Comparison of ENCODE assay signal across 8 cellular contexts in the genomic region with DNA sequence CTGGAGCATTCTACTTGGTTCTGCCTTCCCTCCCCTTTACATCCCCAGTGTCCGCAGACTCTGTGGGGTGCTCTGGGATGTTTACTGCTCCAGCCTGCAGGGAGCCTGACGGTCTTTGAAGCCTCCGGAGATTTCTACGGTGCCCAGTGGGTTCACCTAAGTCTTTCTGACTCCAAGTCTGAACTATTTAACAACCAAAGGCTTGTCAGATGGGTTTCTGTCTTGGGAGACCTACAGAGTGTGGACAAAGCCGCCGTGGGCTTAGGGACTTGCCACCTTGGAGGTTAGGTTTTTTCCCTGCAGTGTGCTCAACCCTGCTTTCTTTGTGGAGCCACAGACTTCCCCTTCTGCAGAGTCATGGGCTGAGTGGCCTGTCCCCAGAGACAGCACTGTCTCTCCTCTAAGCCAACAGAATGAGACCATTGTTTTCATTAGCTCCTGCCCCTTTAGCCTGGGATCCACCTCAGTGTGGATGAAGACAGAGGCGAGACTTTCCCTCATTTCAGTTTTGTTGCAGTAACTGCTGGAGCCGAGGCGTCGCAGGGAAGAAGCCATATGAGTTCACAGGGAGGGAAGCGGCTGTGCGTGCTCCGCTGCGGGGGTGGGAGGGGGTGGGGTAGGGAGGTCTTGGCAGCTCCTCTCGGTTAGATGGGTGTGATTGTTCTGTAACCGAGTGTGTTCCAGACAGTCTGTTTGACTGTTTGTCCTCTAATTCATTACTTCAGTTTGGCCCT.
DNase-seq lines count a peak whose midpoint lies in the region; ATAC-seq and TF ChIP-seq lines count a peak whose summit lies in the region.

No MANE protein-coding gene starts in this region.

- BruUV-seq in PC-9 (replicated peaks; lab: Mats Ljungman, UMichigan) = no TSS peak

- H3F3A ChIP-seq in PC-9 (ENCODE audit: insufficient read depth, low read depth) = peaks cover 26% of the 10 kb centered on the region; the same call in 1 of the 2 replicates

- peak; percentile 63 for ATAC-seq in GM21825 (IDR thresholded peaks at IDR 0.05; ENCODE audit: unreplicated experiment)

- H3K9me3 ChIP-seq in PC-9 (ENCODE audit: insufficient read depth, low read depth) = no peaks in the 10 kb centered on the region

- CTCF ChIA-PET in PC-9 (lab: Charles Lee) = no interaction called here

- in situ Hi-C loops in GM13976 (cut with MboI; ENCODE audit: low sequenced_read_pairs, unreplicated experiment) = no loop called here

- POLR2A ChIA-PET in PC-9 (lab: Charles Lee; ENCODE audit: unreplicated experiment) = interaction anchor here (0.6 kb wide), 1 partner anchor 25 kb away, joined by 4 read pairs; no protein-coding TSS in a partner anchor

- no peaks in the 10 kb centered on the region for H3K27me3 ChIP-seq in PC-9 (ENCODE audit: insufficient read depth, low read depth)

- H3K4me2 ChIP-seq in PC-9 = no peak overlapping the region

- intact Hi-C loops in PC-9 (cut with micrococcal nuclease; ENCODE audit: unreplicated experiment) = no loop called here

- H3K9me2 ChIP-seq in PC-9 (ENCODE audit: insufficient read depth) = no peaks in the 10 kb centered on the region

- no peak for TF ChIP-seq CTCF in GM13976 (IDR thresholded peaks at IDR 0.05; ENCODE audit: borderline replicate concordance, control extremely low read depth, extremely low read depth, insufficient read depth, missing control alignments)
- no peak for TF ChIP-seq CTCF in PC-9 (conservative IDR thresholded peaks at IDR 0.05)

- H2AFZ ChIP-seq in PC-9 = no peak overlapping the region

- H4K20me1 ChIP-seq in PC-9 (ENCODE audit: insufficient read depth) = no peaks in the 10 kb centered on the region

- H3K4me3 ChIP-seq in PC-9 = no peak overlapping the region

- DNase-seq in GM13976 (ENCODE audit: low spot score) (peak; percentile 76), MV-4-11 (lab: John Stamatoyannopoulos, UW) (peak; percentile 42), hepatic stellate cell (ENCODE audit: low spot score) (peak; percentile 60), dermis blood vessel endothelial cell (no peak), PC-9 (no peak), NCI-H2029 treated with DMSO at 0.1 percent for 48 hours (lab: John Stamatoyannopoulos, UW) (no peak)
- no peak for DNase-seq in activated CD8-positive, alpha-beta memory T cell treated with anti-CD3 and anti-CD28 coated beads, Interleukin-2, amount 50 U/mL, for 48 hours

- H3K36me3 ChIP-seq in PC-9 (ENCODE audit: low read depth) = no peaks in the 10 kb centered on the region

- no peaks in the 10 kb centered on the region for H3K79me2 ChIP-seq in PC-9 (ENCODE audit: low read depth)

- H3K27ac ChIP-seq in PC-9 = no peak overlapping the region

- H3K4me1 ChIP-seq in PC-9 (replicated peaks; ENCODE audit: insufficient read depth) = peaks cover 30% of the 10 kb centered on the region

Comparison
In these comparisons a context has a peak if more than half of its experiments do, and no peak if none do; other contexts are left out.
1. DNase-seq: peak in GM13976 (single experiment), MV-4-11 (single experiment) and hepatic stellate cell (single experiment); none in dermis blood vessel endothelial cell (single experiment), PC-9 (0 of 2), NCI-H2029 treated with DMSO at 0.1 percent for 48 hours (single experiment) and activated CD8-positive, alpha-beta memory T cell treated with anti-CD3 and anti-CD28 coated beads, Interleukin-2, amount 50 U/mL, for 48 hours (single experiment).